ENCODE assay signal across 12 cellular contexts in the genomic region with DNA sequence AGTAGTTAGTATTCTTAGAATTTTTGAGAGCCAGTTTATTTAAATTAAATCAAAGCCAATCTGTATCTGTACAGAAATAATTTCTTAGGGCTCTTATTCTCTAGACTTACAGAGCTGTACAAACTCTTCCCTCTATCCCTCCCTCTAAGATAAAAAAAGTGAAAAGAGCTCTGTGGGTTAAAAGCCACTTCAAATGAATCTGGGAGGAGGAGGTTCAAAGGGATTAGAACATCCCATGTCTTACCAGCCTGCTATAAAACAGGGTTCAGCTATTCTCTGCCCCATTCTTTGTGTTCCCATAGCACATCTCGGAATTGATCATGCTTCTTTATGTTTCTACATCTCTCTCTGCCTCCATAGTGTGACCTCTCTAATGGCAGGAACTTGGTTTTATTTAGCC.
DNase-seq lines count a peak whose midpoint lies in the region; ATAC-seq and TF ChIP-seq lines count a peak whose summit lies in the region.
"Had no signal": no experiment of that assay in that cellular context is flagged by ENCODE, and none has a peak within 500 bp of the region (broad histone marks: within the 10 kb centered on the region; RNA-seq: fewer than 3 reads in every experiment).

No MANE protein-coding gene starts in this region.

- H3K36me3 Mint-ChIP-seq in T-helper 2 cell treated with Interferon-gamma antibody and Interleukin-4, amounts not matched to agents 5 μg/mL and 100 μg/mL, for 36 hours (ENCODE audit: low read depth) = peaks cover 56% of the 10 kb centered on the region
- peaks cover 4% of the 10 kb centered on the region for H3K36me3 Mint-ChIP-seq in activated naive CD8-positive, alpha-beta T cell
- H3K36me3 Mint-ChIP-seq in memory B cell = peaks cover 17% of the 10 kb centered on the region

- H3K4me3 Mint-ChIP-seq in T-helper 2 cell treated with Interferon-gamma antibody and Interleukin-4, amounts not matched to agents 5 μg/mL and 100 μg/mL, for 36 hours = peak overlapping the region; percentile 46
- H3K4me3 Mint-ChIP-seq in activated naive CD8-positive, alpha-beta T cell = peak overlapping the region; percentile 42
- no peak overlapping the region for H3K4me3 Mint-ChIP-seq in memory B cell

- H3K27ac Mint-ChIP-seq in T-helper 2 cell treated with Interferon-gamma antibody and Interleukin-4, amounts not matched to agents 5 μg/mL and 100 μg/mL, for 36 hours = peak overlapping the region; percentile 10
- H3K27ac Mint-ChIP-seq in activated naive CD8-positive, alpha-beta T cell = peak overlapping the region; percentile 76
- peak overlapping the region; percentile 28 for H3K27ac Mint-ChIP-seq in memory B cell

- H3K4me1 Mint-ChIP-seq in T-helper 2 cell treated with Interferon-gamma antibody and Interleukin-4, amounts not matched to agents 5 μg/mL and 100 μg/mL, for 36 hours (ENCODE audit: low read depth) = peaks cover 56% of the 10 kb centered on the region
- peaks cover 82% of the 10 kb centered on the region for H3K4me1 Mint-ChIP-seq in activated naive CD8-positive, alpha-beta T cell (ENCODE audit: low read depth)
- peaks cover 30% of the 10 kb centered on the region for H3K4me1 Mint-ChIP-seq in memory B cell

- no peak for ATAC-seq in memory B cell (ENCODE audit: low read depth)

- no peaks in the 10 kb centered on the region for H3K9me3 Mint-ChIP-seq in T-helper 2 cell treated with Interferon-gamma antibody and Interleukin-4, amounts not matched to agents 5 μg/mL and 100 μg/mL, for 36 hours
- no peaks in the 10 kb centered on the region for H3K9me3 Mint-ChIP-seq in activated naive CD8-positive, alpha-beta T cell (ENCODE audit: low read depth)
- no peaks in the 10 kb centered on the region for H3K9me3 Mint-ChIP-seq in memory B cell

- no peak for DNase-seq in T-helper 2 cell treated with Interferon-gamma antibody and Interleukin-4, amounts not matched to agents 5 μg/mL and 100 μg/mL, for 36 hours (ENCODE audit: low spot score)
- no peak for DNase-seq in T-helper 2 cell
- no peak for DNase-seq in GM12865 (ENCODE audit: low read depth)
- no peak for DNase-seq in memory B cell (ENCODE audit: low spot score in 2 of 2)
- DNase-seq in nucleus accumbens (lab: John Stamatoyannopoulos, UW) = no peak
- no peak for DNase-seq in SKM-1 treated with dmso at 0.1 percent for 144 hours (lab: John Stamatoyannopoulos, UW; ENCODE audit: unreplicated experiment)
- no peak for DNase-seq in NCI-H1105 (lab: John Stamatoyannopoulos, UW)
- DNase-seq: amniotic stem cell; NCI-H1436 treated with DMSO at 0.1 percent for 48 hours; SJCRH30; stimulated activated CD4-positive, alpha-beta T cell treated with anti-CD3 and anti-CD28 coated beads, Interleukin-15, amount 100 ng/mL, for 24 hours had no signal

- H3K27me3 Mint-ChIP-seq in T-helper 2 cell treated with Interferon-gamma antibody and Interleukin-4, amounts not matched to agents 5 μg/mL and 100 μg/mL, for 36 hours (ENCODE audit: low read depth) = no peaks in the 10 kb centered on the region
- H3K27me3 Mint-ChIP-seq in activated naive CD8-positive, alpha-beta T cell = no peaks in the 10 kb centered on the region
- H3K27me3 Mint-ChIP-seq in memory B cell = no peaks in the 10 kb centered on the region

- TF ChIP-seq CTCF in GM12865 (IDR thresholded peaks at IDR 0.05; ENCODE audit: insufficient read depth, low read depth, low read length, missing control alignments) = no peak

- H3K4me3 ChIP-seq in GM12865 (ENCODE audit: low read depth, low read length) = peak overlapping the region; percentile 42
- H3K4me3 ChIP-seq: SJCRH30 had no signal

Comparison
In these comparisons a context has a peak if more than half of its experiments do, and no peak if none do; other contexts are left out.
1. H3K27ac Mint-ChIP-seq: peak in every context shown above with its lines; median percentile 76 in activated naive CD8-positive, alpha-beta T cell; 28 in memory B cell; 10 in T-helper 2 cell treated with Interferon-gamma antibody and Interleukin-4, amounts not matched to agents 5 μg/mL and 100 μg/mL, for 36 hours.